Comparison of ENCODE assay signal across 2 cellular contexts in genomic region chr6:154806804-154807203, GRCh38.
TF ChIP-seq lines count a peak whose summit lies in the region.

No MANE protein-coding gene starts in this region.

TF ChIP-seq in SK-N-SH, 30 proteins besides CTCF, POLR2A, EP300 and RAD21:
- TF ChIP-seq RXRA (IDR thresholded peaks at IDR 0.05; ENCODE audit: borderline replicate concordance, low read depth) (no peak), RFX5 (IDR thresholded peaks at IDR 0.05; ENCODE audit: low read length) (no peak), TAF1 (IDR thresholded peaks at IDR 0.05; ENCODE audit: borderline replicate concordance, low read depth, low read length) (no peak), YY1 (IDR thresholded peaks at IDR 0.05; ENCODE audit: low read depth) (no peak), PBX3 (IDR thresholded peaks at IDR 0.05) (no peak), ELF1 (IDR thresholded peaks at IDR 0.05) (no peak), EZH2phosphoT487 (IDR thresholded peaks at IDR 0.05; ENCODE audit: borderline replicate concordance, low read depth) (no peak), TCF12 (IDR thresholded peaks at IDR 0.05) (no peak), GATA2 (CRISPR knock-in tag; IDR thresholded peaks at IDR 0.05) (no peak), SMC3 (IDR thresholded peaks at IDR 0.05; ENCODE audit: low read depth, low read length) (no peak), NRF1 (IDR thresholded peaks at IDR 0.05; ENCODE audit: low read depth, low read length) (no peak), USF1 (IDR thresholded peaks at IDR 0.05; ENCODE audit: borderline replicate concordance, low read depth) (no peak), JUND (IDR thresholded peaks at IDR 0.05) (no peak), USF2 (IDR thresholded peaks at IDR 0.05; ENCODE audit: borderline replicate concordance, low read depth, low read length) (no peak), POLR2AphosphoS5 (IDR thresholded peaks at IDR 0.05; ENCODE audit: low read depth, low read length) (no peak), SIN3A (IDR thresholded peaks at IDR 0.05; ENCODE audit: borderline replicate concordance, low read depth, low read length) (no peak), FOSL2 (IDR thresholded peaks at IDR 0.05; ENCODE audit: borderline replicate concordance, low read depth) (no peak), FOXM1 (IDR thresholded peaks at IDR 0.05; ENCODE audit: low read depth) (no peak)
TF ChIP-seq in SK-N-SH: peak in this region for 0.

TF ChIP-seq in SK-N-SH treated with all-trans-retinoic acid at 6 μM for 48 hours, 23 proteins besides CTCF, POLR2A, EP300 and RAD21:
- TF ChIP-seq TSHZ2 (CRISPR knock-in tag; IDR thresholded peaks at IDR 0.05) (no peak), TOX (CRISPR knock-in tag; IDR thresholded peaks at IDR 0.05; ENCODE audit: borderline replicate concordance) (no peak), PATZ1 (CRISPR knock-in tag; IDR thresholded peaks at IDR 0.05; ENCODE audit: borderline replicate concordance) (no peak), ZFP30 (CRISPR knock-in tag; IDR thresholded peaks at IDR 0.05) (no peak), ZC3H10 (CRISPR knock-in tag; IDR thresholded peaks at IDR 0.05) (no peak), CREB5 (CRISPR knock-in tag; IDR thresholded peaks at IDR 0.05; ENCODE audit: low read depth) (no peak), TCF4 (CRISPR knock-in tag; IDR thresholded peaks at IDR 0.05; ENCODE audit: borderline replicate concordance) (no peak), GLIS3 (CRISPR knock-in tag; IDR thresholded peaks at IDR 0.05) (no peak), ARNTL (CRISPR knock-in tag; IDR thresholded peaks at IDR 0.05; ENCODE audit: borderline replicate concordance, low read depth) (no peak)
TF ChIP-seq in SK-N-SH treated with all-trans-retinoic acid at 6 μM for 48 hours: peak in this region for 0.
